Comparison of ENCODE assay signal across 7 cellular contexts in genomic region chr7:65213260-65213659, GRCh38.
DNase-seq lines count a peak whose midpoint lies in the region; TF ChIP-seq lines count a peak whose summit lies in the region.
"Not testable (repeated sequence)": the region's sequence is repeated elsewhere in the genome, so short reads cannot be mapped to it uniquely, and the experiment has no call there.

No MANE protein-coding gene starts in this region.

- not testable (repeated sequence) for H3K27me3 ChIP-seq in liver (ENCODE audit: control insufficient read depth in 4 of 4, insufficient read depth in 4 of 4, low read length in 3 of 4)

- H3K4me1 ChIP-seq in liver (ENCODE audit: control insufficient read depth in 4 of 4, insufficient read depth in 4 of 4, low read length in 3 of 4) = not testable (repeated sequence)

- H3K9me3 ChIP-seq in liver (ENCODE audit: control insufficient read depth in 4 of 4, low read length in 3 of 4) = not testable (repeated sequence)

- WGBS in liver = 14% methylated on average over 1 of the region's 1 CpG

- H3K4me3 ChIP-seq in LNCaP clone FGC (ENCODE audit: low read depth, low read length); liver (ENCODE audit: low read depth in 1 of 3, low read length in 3 of 3): not testable (repeated sequence)

- TF ChIP-seq RAD21 in liver (IDR thresholded peaks at IDR 0.05) = not testable (repeated sequence)

- TF ChIP-seq CTCF in LNCaP clone FGC (IDR thresholded peaks at IDR 0.05; ENCODE audit: control insufficient read depth, extremely low read depth, insufficient read depth); liver (IDR thresholded peaks at IDR 0.05; ENCODE audit: low read depth, low read length, missing input control): not testable (repeated sequence)

- DNase-seq in COR-L47 (lab: John Stamatoyannopoulos, UW) = peak; percentile 11
- peak; percentile 27 for DNase-seq in LNCaP clone FGC (ENCODE audit: low read depth)
- peak; percentile 23 to 71 for DNase-seq in NCI-H2081 (lab: John Stamatoyannopoulos, UW)
- DNase-seq in NCI-H82 (lab: John Stamatoyannopoulos, UW) = peak; percentile 39
- DNase-seq in SHP77 (lab: John Stamatoyannopoulos, UW) = peak; percentile 46 to 50
- DNase-seq in dermis microvascular lymphatic vessel endothelial cell (ENCODE audit: low read depth in 2 of 2) = peak; percentile 2 to 41

- not testable (repeated sequence) for H3K9ac ChIP-seq in liver (ENCODE audit: low read depth in 1 of 2, low read length in 2 of 2)

- H3K27ac ChIP-seq in liver (ENCODE audit: low read depth in 1 of 2, low read length in 2 of 2) = not testable (repeated sequence)

- not testable (repeated sequence) for H3K36me3 ChIP-seq in liver (ENCODE audit: control insufficient read depth in 4 of 4, insufficient read depth in 3 of 4, low read depth in 1 of 4, low read length in 3 of 4)

TF ChIP-seq in liver, 16 proteins besides CTCF, POLR2A, EP300 and RAD21:
- peak; percentile 47 for TF ChIP-seq FOXA2 (IDR thresholded peaks at IDR 0.05)
TF ChIP-seq in liver: peak in this region for 1; not testable (repeated sequence) for 15.
